In genomic region chr2:55224761-55225261, GRCh38 we compare ENCODE assay signal across 12 cellular contexts. TPM values are rescaled to one million over a fixed set of nuclear protein-coding genes. Genes with fewer than 3 reads are reported as not detected.
A peak's percentile ranks its signal among the peaks of the same experiment; 100 is the strongest.
DNase-seq lines count a peak whose midpoint lies in the region; ATAC-seq and TF ChIP-seq lines count a peak whose summit lies in the region.
"Had no signal": no experiment of that assay in that cellular context is flagged by ENCODE, and none has a peak within 500 bp of the region (broad histone marks: within the 10 kb centered on the region; RNA-seq: fewer than 3 reads in every experiment).

No MANE protein-coding gene starts in this region.

- peaks cover 40% of the 10 kb centered on the region for H3K4me1 ChIP-seq in CD4-positive, alpha-beta memory T cell (ENCODE audit: insufficient read depth, low read length)

- CTCF ChIA-PET in CD4-positive, alpha-beta memory T cell (lab: Charles Lee; ENCODE audit: partially characterized antibody): interaction anchor here (0.9 to 2.4 kb wide), 3 partner anchors 8 to 213 kb away, joined by 3 to 12 read pairs (median 3); partner anchors contain the start of genes CLHC1 and RPS27A

- H3K4me3 Mint-ChIP-seq in CD4-positive, alpha-beta memory T cell: peak overlapping the region in 1 of 8 donors; percentile 27
- H3K4me3 Mint-ChIP-seq in neural crest cell: peak overlapping the region; percentile 76

- H3K27ac ChIP-seq in CD4-positive, alpha-beta memory T cell (ENCODE audit: low read depth, low read length): no peak overlapping the region

- ATAC-seq in esophagus mucosa: peak; percentile 3
- ATAC-seq in GM21786 (IDR thresholded peaks at IDR 0.05; ENCODE audit: unreplicated experiment): no peak

- no peak overlapping the region for H3K4me3 ChIP-seq in CD4-positive, alpha-beta memory T cell (ENCODE audit: low read length in 2 of 2)

- H3K27me3 ChIP-seq in CD4-positive, alpha-beta memory T cell (ENCODE audit: insufficient read depth, low read length): no peaks in the 10 kb centered on the region

- no peak for TF ChIP-seq CTCF in neural crest cell (conservative IDR thresholded peaks at IDR 0.05)

- H3K9me3 Mint-ChIP-seq in CD4-positive, alpha-beta memory T cell: no peaks in the 10 kb centered on the region
- no peaks in the 10 kb centered on the region for H3K9me3 Mint-ChIP-seq in neural crest cell

- H3K4me1 Mint-ChIP-seq in CD4-positive, alpha-beta memory T cell: peaks cover 34 to 59% (median 44%) of the 10 kb centered on the region in 4 donors
- peaks cover 28% of the 10 kb centered on the region for H3K4me1 Mint-ChIP-seq in neural crest cell

- no peaks in the 10 kb centered on the region for H3K36me3 ChIP-seq in CD4-positive, alpha-beta memory T cell (ENCODE audit: insufficient read depth, low read length)

- H3K27me3 Mint-ChIP-seq in CD4-positive, alpha-beta memory T cell: no peaks in the 10 kb centered on the region
- no peaks in the 10 kb centered on the region for H3K27me3 Mint-ChIP-seq in neural crest cell (ENCODE audit: low read depth)

- DNase-seq in CD4-positive, alpha-beta memory T cell: no peak
- DNase-seq in M059J (ENCODE audit: low read depth): peak; percentile 28
- DNase-seq in neural crest cell (ENCODE audit: low read depth, low spot score): no peak
- no peak for DNase-seq in NK-92 treated with Interleukin-12 subunit alpha and Interleukin-12 subunit beta, amount 100 ng/mL, for 24 hours (lab: John Stamatoyannopoulos, UW)
- DNase-seq in NCI-H1092 (lab: John Stamatoyannopoulos, UW): no peak
- DNase-seq in central memory CD4-positive, alpha-beta T cell: no peak
- DNase-seq: GF-D8, NCI-H1417, NCI-H526 treated with DMSO at 0.1 percent for 48 hours, SIG-M5 had no signal

- POLR2A ChIA-PET in CD4-positive, alpha-beta memory T cell (lab: Charles Lee; ENCODE audit: partially characterized antibody): interaction anchor here (0.8 to 3.8 kb wide), 10 partner anchors 8 to 1109 kb away, joined by 3 to 60 read pairs (median 6); partner anchors contain the start of genes ACYP2, CFAP36, CLHC1 and EML6

- no peaks in the 10 kb centered on the region for H3K9me3 ChIP-seq in CD4-positive, alpha-beta memory T cell (ENCODE audit: control insufficient read depth in 1 of 2, low read length in 2 of 2)

- H3K36me3 Mint-ChIP-seq in CD4-positive, alpha-beta memory T cell: no peaks in the 10 kb centered on the region
- H3K36me3 Mint-ChIP-seq in neural crest cell (ENCODE audit: low read depth): peaks cover 4% of the 10 kb centered on the region

- H3K27ac Mint-ChIP-seq in CD4-positive, alpha-beta memory T cell: peak overlapping the region in 5 of 7 donors; percentile 12 to 61 (median 43)
- no peak overlapping the region for H3K27ac Mint-ChIP-seq in neural crest cell (ENCODE audit: unreplicated experiment)

- intact Hi-C loops in CD4-positive, alpha-beta memory T cell (cut with micrococcal nuclease): loop anchor here (5.0 kb wide), 1 partner anchor 208 kb away; no protein-coding TSS in a partner anchor

RNA-seq across cellular contexts. Expression of gene CLHC1, which starts 7.3 kb away (rescaled TPM):
- total RNA-seq in CD4-positive, alpha-beta memory T cell: 10 to 100 TPM; 12.4 to 14.2 TPM
- polyA plus RNA-seq in CD4-positive, alpha-beta memory T cell: 1 to 10 TPM; 1.0 to 2.6 TPM
- total RNA-seq in M059J (2014; rRNA removed; shearing (Covaris generic)): 1.2 and 3.9 TPM in 2 replicates
- total RNA-seq in esophagus mucosa (5.3 TPM), neural crest cell (22.5 and 23.0 TPM in 2 replicates)

RNA-seq across cellular contexts. Expression of gene RPS27A, which starts 7.7 kb away (rescaled TPM):
- 1,000 to 10,000 TPM; 2,280 to 2,392 TPM for total RNA-seq in CD4-positive, alpha-beta memory T cell
- polyA plus RNA-seq in CD4-positive, alpha-beta memory T cell: 1,000 to 10,000 TPM; 2,677 to 3,667 TPM
- total RNA-seq in M059J (2014; rRNA removed; shearing (Covaris generic)): 1,237 and 1,604 TPM in 2 replicates
- total RNA-seq in esophagus mucosa (846 TPM), neural crest cell (901 and 948 TPM in 2 replicates)

RNA-seq across cellular contexts. Expression of gene MTIF2, which starts 44.2 kb away (rescaled TPM):
- total RNA-seq in CD4-positive, alpha-beta memory T cell: 10 to 100 TPM; 33.1 to 38.6 TPM
- polyA plus RNA-seq in CD4-positive, alpha-beta memory T cell: 10 to 100 TPM; 11.7 to 17.6 TPM
- total RNA-seq in M059J (2014; rRNA removed; shearing (Covaris generic)): 18.4 and 24.7 TPM in 2 replicates
- total RNA-seq in esophagus mucosa (24.5 TPM), neural crest cell (30.4 and 32.9 TPM in 2 replicates)
